1 cellular context compared by ENCODE assay signal in the genomic region with DNA sequence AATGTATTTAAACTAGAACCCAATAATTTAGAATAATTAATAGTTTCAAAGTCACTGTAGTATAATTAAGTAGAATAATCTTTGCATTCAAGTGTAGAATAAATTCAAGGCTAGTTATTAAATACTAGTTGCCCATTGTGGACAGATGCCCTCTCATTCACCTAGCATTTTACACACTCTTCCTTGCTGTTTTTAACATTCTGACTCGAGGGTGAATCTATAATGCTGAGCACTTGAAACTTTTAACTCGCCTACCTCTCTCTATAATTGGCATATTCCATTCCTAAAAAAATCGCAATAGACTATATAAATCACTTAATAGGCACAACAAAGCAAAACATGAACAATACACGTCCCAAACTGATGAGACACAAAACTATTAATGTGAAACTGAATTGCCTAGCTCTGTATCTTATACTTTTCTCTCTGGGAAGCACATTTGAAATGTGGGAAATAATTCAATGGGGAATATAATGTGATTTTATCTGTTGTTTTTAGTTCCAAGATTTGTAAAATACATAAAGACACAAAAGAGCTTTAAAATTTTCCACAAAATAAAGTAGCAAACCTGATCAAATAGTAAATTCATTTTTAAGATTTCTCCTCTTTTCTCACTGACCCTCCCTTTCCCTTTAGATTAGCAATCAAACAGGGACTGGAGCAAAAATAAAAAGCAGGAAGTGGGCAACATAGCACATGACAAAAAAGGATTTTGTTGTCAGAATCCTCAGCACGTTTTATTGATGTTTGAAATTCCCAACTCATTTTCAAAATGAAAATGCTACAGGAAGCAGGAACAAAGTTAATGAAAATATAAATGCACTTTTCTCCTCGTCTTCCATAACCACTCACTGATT.
TF ChIP-seq lines count a peak whose summit lies in the region.

No MANE protein-coding gene starts in this region.

TF ChIP-seq in HEK293, 187 proteins besides CTCF, POLR2A, EP300 and RAD21 (continued from another document):
- TF ChIP-seq ZNF362 (tag by site-specific recombination; IDR thresholded peaks at IDR 0.05) (no peak), ZNF426 (tag by site-specific recombination; IDR thresholded peaks at IDR 0.05) (no peak), ZNF555 (tag by site-specific recombination; conservative IDR thresholded peaks at IDR 0.05) (no peak), BCL11A (tag by site-specific recombination; IDR thresholded peaks at IDR 0.05; ENCODE audit: low read depth) (no peak), MEIS1 (CRISPR knock-in tag; IDR thresholded peaks at IDR 0.05; ENCODE audit: borderline replicate concordance) (no peak), ZNF16 (tag by site-specific recombination; IDR thresholded peaks at IDR 0.05; ENCODE audit: low read depth) (no peak), ZNF513 (tag by site-specific recombination; IDR thresholded peaks at IDR 0.05) (no peak), PRDM1 (tag by site-specific recombination; IDR thresholded peaks at IDR 0.05) (peak; percentile 45; the same call in 1 of the 2 replicates), ZNF621 (tag by site-specific recombination; IDR thresholded peaks at IDR 0.05) (no peak), ZNF146 (tag by site-specific recombination; IDR thresholded peaks at IDR 0.05) (no peak), ZNF155 (tag by site-specific recombination; IDR thresholded peaks at IDR 0.05) (no peak), ZSCAN16 (tag by site-specific recombination; IDR thresholded peaks at IDR 0.05) (no peak), ZNF792 (tag by site-specific recombination; IDR thresholded peaks at IDR 0.05) (no peak), PRDM6 (tag by site-specific recombination; IDR thresholded peaks at IDR 0.05) (peak; percentile 50)
TF ChIP-seq in HEK293: peak in this region for 3.
